Comparison of ENCODE assay signal across 24 cellular contexts in the genomic region with DNA sequence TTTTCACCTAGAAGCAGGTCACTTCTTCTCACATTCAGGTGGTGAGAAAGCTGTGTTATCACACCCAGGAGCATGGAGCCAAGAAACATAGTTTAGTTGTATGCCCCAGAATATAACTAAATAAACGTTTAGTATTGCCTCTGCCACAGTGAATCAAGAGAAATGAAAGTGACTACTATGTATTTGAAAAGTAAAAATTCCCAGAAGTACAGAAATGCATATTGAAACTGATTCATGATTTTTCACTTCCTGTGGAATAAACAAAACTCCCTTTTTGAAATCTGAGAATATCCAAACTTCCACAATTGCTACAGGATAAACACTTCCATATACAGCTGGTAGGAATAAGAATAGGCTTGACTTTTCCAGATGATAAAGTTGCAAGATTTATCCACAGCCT. TPM values are rescaled to one million over a fixed set of nuclear protein-coding genes. Genes with fewer than 3 reads are reported as not detected.
DNase-seq lines count a peak whose midpoint lies in the region; ATAC-seq and TF ChIP-seq lines count a peak whose summit lies in the region.
"Had no signal": no experiment of that assay in that cellular context is flagged by ENCODE, and none has a peak within 500 bp of the region (broad histone marks: within the 10 kb centered on the region; RNA-seq: fewer than 3 reads in every experiment).

No MANE protein-coding gene starts in this region.

- no peak overlapping the region for H3K27ac ChIP-seq in DOHH2 (ENCODE audit: low read depth, low read length)
- H3K27ac ChIP-seq in fibroblast of lung (ENCODE audit: insufficient read depth, low read length), result peak overlapping the region; percentile 8
- no peak overlapping the region for H3K27ac ChIP-seq in aorta (ENCODE audit: low read depth in 1 of 2, low read length in 2 of 2)
- H3K27ac ChIP-seq: cardiac muscle cell, sigmoid colon, upper lobe of right lung had no signal

- CTCF ChIA-PET in activated CD4-positive, alpha-beta T cell treated with anti-CD3 and anti-CD28 coated beads, Interleukin-2, amount 10 ng/mL, durations not matched to agents 7 days and 5 days (lab: Charles Lee), result interaction anchor here (2.7 kb wide), 1 partner anchor 8 kb away, joined by 10 read pairs; no protein-coding TSS in a partner anchor

- intact Hi-C loops in activated T-helper 1 cell treated with anti-CD3 and anti-CD28 coated beads, Interleukin-12 subunit alpha, Interleukin-12 subunit beta, Interleukin-2, Interleukin-4 antibody, amounts not matched to agents 30 ng/mL and 10 ng/mL and 1 ng/mL, durations not matched to agents 14 hours and 24 hours and 36 hours (cut with micrococcal nuclease), result loop anchor here (1.0 to 5.0 kb wide), 3 partner anchors 15 to 87 kb away; a partner anchor contains a TSS
- intact Hi-C loops in aorta (cut with DNase I), result no loop called here

- peaks cover 4% of the 10 kb centered on the region for H3F3A ChIP-seq in DOHH2 (ENCODE audit: control insufficient read depth, insufficient read depth)

- H3K4me2 ChIP-seq in DOHH2 (ENCODE audit: low read length), result 0 out of 2 replicates have a peak overlapping the region, but pooled peaks have one; percentile 20
- peak overlapping the region; percentile 15 for H3K4me2 ChIP-seq in fibroblast of lung (ENCODE audit: extremely low read depth, insufficient read depth, low read length)

- H3K27me3 ChIP-seq in DOHH2 (ENCODE audit: control insufficient read depth, low read length), result no peaks in the 10 kb centered on the region
- H3K27me3 ChIP-seq in fibroblast of lung (ENCODE audit: control insufficient read depth, insufficient read depth, low read length), result no peaks in the 10 kb centered on the region
- no peaks in the 10 kb centered on the region for H3K27me3 ChIP-seq in aorta (ENCODE audit: control insufficient read depth in 1 of 2, insufficient read depth in 2 of 2, low read length in 1 of 2)
- H3K27me3 ChIP-seq: BE2C, cardiac muscle cell, sigmoid colon, upper lobe of right lung had no signal

- H3K36me3 ChIP-seq in DOHH2 (ENCODE audit: control insufficient read depth, low read length) (no peaks in the 10 kb centered on the region), fibroblast of lung (ENCODE audit: control insufficient read depth, insufficient read depth, low read length) (no peaks in the 10 kb centered on the region), aorta (ENCODE audit: control insufficient read depth in 1 of 2, insufficient read depth in 2 of 2, low read length in 1 of 2) (no peaks in the 10 kb centered on the region)
- H3K36me3 ChIP-seq: BE2C, cardiac muscle cell, sigmoid colon, upper lobe of right lung had no signal

- 22 to 28% methylated on average over 1 of the region's 1 CpG for WGBS in aorta, 2 donors

- no peaks in the 10 kb centered on the region for H3K9me2 ChIP-seq in DOHH2 (replicated peaks; ENCODE audit: control insufficient read depth, low read length)

- H3K9me3 ChIP-seq in DOHH2 (ENCODE audit: control insufficient read depth, insufficient read depth, low read length) (no peaks in the 10 kb centered on the region), fibroblast of lung (ENCODE audit: control insufficient read depth, insufficient read depth, low read depth, low read length) (no peaks in the 10 kb centered on the region), aorta (ENCODE audit: control insufficient read depth, low read length) (no peaks in the 10 kb centered on the region)
- H3K9me3 ChIP-seq: BE2C, sigmoid colon, upper lobe of right lung had no signal

- no peak overlapping the region for H3K9ac ChIP-seq in fibroblast of lung (ENCODE audit: insufficient read depth, low read length)

- H4K20me1 ChIP-seq in DOHH2 (ENCODE audit: control insufficient read depth, insufficient read depth, low read depth, low read length) (no peaks in the 10 kb centered on the region), fibroblast of lung (ENCODE audit: control insufficient read depth, extremely low read depth, insufficient read depth, low read length) (no peaks in the 10 kb centered on the region)

- H3K27me3 Mint-ChIP-seq in activated CD4-positive, alpha-beta T cell treated with anti-CD3 and anti-CD28 coated beads, Interleukin-2, amount 10 ng/mL, durations not matched to agents 7 days and 5 days, result no peaks in the 10 kb centered on the region
- H3K27me3 Mint-ChIP-seq in activated T-helper 1 cell treated with anti-CD3 and anti-CD28 coated beads, Interleukin-12 subunit alpha, Interleukin-12 subunit beta, Interleukin-2, Interleukin-4 antibody, amounts not matched to agents 30 ng/mL and 10 ng/mL and 1 ng/mL, durations not matched to agents 14 hours and 24 hours and 36 hours (ENCODE audit: insufficient read depth), result no peaks in the 10 kb centered on the region
- H3K27me3 Mint-ChIP-seq: naive thymus-derived CD8-positive, alpha-beta T cell had no signal

- H2AFZ ChIP-seq in fibroblast of lung (ENCODE audit: low read length), result no peak overlapping the region

- TF ChIP-seq CTCF in DOHH2 (IDR thresholded peaks at IDR 0.05; ENCODE audit: low read depth, low read length, poor library complexity, severe bottlenecking) (no peak), fibroblast of lung (conservative IDR thresholded peaks at IDR 0.05 in 1 of 2, IDR thresholded peaks at IDR 0.05 in 1 of 2; ENCODE audit: low read depth in 1 of 2, low read length in 2 of 2) (no peak)

- POLR2A ChIA-PET in activated CD4-positive, alpha-beta T cell treated with anti-CD3 and anti-CD28 coated beads, Interleukin-2, amount 10 ng/mL, durations not matched to agents 7 days and 5 days (lab: Charles Lee), result no interaction called here

- H3K27ac Mint-ChIP-seq in activated CD4-positive, alpha-beta T cell treated with anti-CD3 and anti-CD28 coated beads, Interleukin-2, amount 10 ng/mL, durations not matched to agents 7 days and 5 days, result peak overlapping the region; percentile 11
- peak overlapping the region; percentile 81 for H3K27ac Mint-ChIP-seq in activated T-helper 1 cell treated with anti-CD3 and anti-CD28 coated beads, Interleukin-12 subunit alpha, Interleukin-12 subunit beta, Interleukin-2, Interleukin-4 antibody, amounts not matched to agents 30 ng/mL and 10 ng/mL and 1 ng/mL, durations not matched to agents 14 hours and 24 hours and 36 hours
- H3K27ac Mint-ChIP-seq: HFFc6 had no signal

- H3K36me3 Mint-ChIP-seq in activated CD4-positive, alpha-beta T cell treated with anti-CD3 and anti-CD28 coated beads, Interleukin-2, amount 10 ng/mL, durations not matched to agents 7 days and 5 days (ENCODE audit: low read depth), result peaks cover 21% of the 10 kb centered on the region
- peaks cover 23% of the 10 kb centered on the region for H3K36me3 Mint-ChIP-seq in activated T-helper 1 cell treated with anti-CD3 and anti-CD28 coated beads, Interleukin-12 subunit alpha, Interleukin-12 subunit beta, Interleukin-2, Interleukin-4 antibody, amounts not matched to agents 30 ng/mL and 10 ng/mL and 1 ng/mL, durations not matched to agents 14 hours and 24 hours and 36 hours (ENCODE audit: low read depth)
- H3K36me3 Mint-ChIP-seq: naive thymus-derived CD8-positive, alpha-beta T cell had no signal

- H3K4me3 ChIP-seq in DOHH2 (ENCODE audit: low read length) (no peak overlapping the region), fibroblast of lung (replicated peaks in 1 of 4; ENCODE audit: control extremely low read depth in 1 of 4, insufficient read depth in 1 of 4, low read depth in 3 of 4, low read length in 4 of 4) (no peak overlapping the region), aorta (ENCODE audit: low read length in 2 of 2) (no peak overlapping the region)
- H3K4me3 ChIP-seq: cardiac muscle cell, sigmoid colon, upper lobe of right lung had no signal

- peaks cover 53% of the 10 kb centered on the region for H3K4me1 ChIP-seq in DOHH2 (ENCODE audit: control insufficient read depth, low read length)
- no peaks in the 10 kb centered on the region for H3K4me1 ChIP-seq in fibroblast of lung (ENCODE audit: control insufficient read depth, extremely low read depth, insufficient read depth, low read length)
- H3K4me1 ChIP-seq in aorta (ENCODE audit: control insufficient read depth in 1 of 2, insufficient read depth in 2 of 2, low read length in 2 of 2), result no peaks in the 10 kb centered on the region
- H3K4me1 ChIP-seq: BE2C had no signal

- H3K79me2 ChIP-seq in DOHH2 (ENCODE audit: control insufficient read depth, low read length) (no peaks in the 10 kb centered on the region), fibroblast of lung (ENCODE audit: control insufficient read depth, insufficient read depth, low read length) (no peaks in the 10 kb centered on the region)

- no peak overlapping the region for H3K4me3 Mint-ChIP-seq in activated CD4-positive, alpha-beta T cell treated with anti-CD3 and anti-CD28 coated beads, Interleukin-2, amount 10 ng/mL, durations not matched to agents 7 days and 5 days
- peak overlapping the region; percentile 50 for H3K4me3 Mint-ChIP-seq in activated T-helper 1 cell treated with anti-CD3 and anti-CD28 coated beads, Interleukin-12 subunit alpha, Interleukin-12 subunit beta, Interleukin-2, Interleukin-4 antibody, amounts not matched to agents 30 ng/mL and 10 ng/mL and 1 ng/mL, durations not matched to agents 14 hours and 24 hours and 36 hours
- H3K4me3 Mint-ChIP-seq: HFFc6; naive thymus-derived CD8-positive, alpha-beta T cell had no signal

- H3K9me3 Mint-ChIP-seq in activated CD4-positive, alpha-beta T cell treated with anti-CD3 and anti-CD28 coated beads, Interleukin-2, amount 10 ng/mL, durations not matched to agents 7 days and 5 days, result peaks cover 21% of the 10 kb centered on the region
- peaks cover 31% of the 10 kb centered on the region for H3K9me3 Mint-ChIP-seq in activated T-helper 1 cell treated with anti-CD3 and anti-CD28 coated beads, Interleukin-12 subunit alpha, Interleukin-12 subunit beta, Interleukin-2, Interleukin-4 antibody, amounts not matched to agents 30 ng/mL and 10 ng/mL and 1 ng/mL, durations not matched to agents 14 hours and 24 hours and 36 hours
- H3K9me3 Mint-ChIP-seq: HFFc6 had no signal

- H3K4me1 Mint-ChIP-seq in activated CD4-positive, alpha-beta T cell treated with anti-CD3 and anti-CD28 coated beads, Interleukin-2, amount 10 ng/mL, durations not matched to agents 7 days and 5 days, result peaks cover 46% of the 10 kb centered on the region
- peaks cover 50% of the 10 kb centered on the region for H3K4me1 Mint-ChIP-seq in activated T-helper 1 cell treated with anti-CD3 and anti-CD28 coated beads, Interleukin-12 subunit alpha, Interleukin-12 subunit beta, Interleukin-2, Interleukin-4 antibody, amounts not matched to agents 30 ng/mL and 10 ng/mL and 1 ng/mL, durations not matched to agents 14 hours and 24 hours and 36 hours (ENCODE audit: low read depth)

- ATAC-seq in aorta (ENCODE audit: low FRiP score), result no peak
- ATAC-seq: naive thymus-derived CD8-positive, alpha-beta T cell; upper lobe of right lung had no signal

- no peak for DNase-seq in activated CD4-positive, alpha-beta T cell treated with anti-CD3 and anti-CD28 coated beads, Interleukin-2, amount 10 ng/mL, durations not matched to agents 7 days and 5 days
- no peak for DNase-seq in activated CD4-positive, alpha-beta T cell treated with anti-CD3 and anti-CD28 coated beads, Interleukin-2, amount 50 U/mL, for 1 hour
- no peak for DNase-seq in activated T-helper 1 cell treated with anti-CD3 and anti-CD28 coated beads, Interleukin-12 subunit alpha, Interleukin-12 subunit beta, Interleukin-2, Interleukin-4 antibody, amounts not matched to agents 30 ng/mL and 10 ng/mL and 1 ng/mL, durations not matched to agents 14 hours and 24 hours and 36 hours (ENCODE audit: low spot score)
- DNase-seq in fibroblast of lung (ENCODE audit: low read depth in 2 of 2) (peak in 1 of 2 donors; percentile 53), aorta (no peak), NCI-H526 (lab: John Stamatoyannopoulos, UW) (no peak), nucleus accumbens (lab: John Stamatoyannopoulos, UW) (no peak)
- DNase-seq: activated CD4-positive, CD25-positive, alpha-beta regulatory T cell treated with anti-CD3 and anti-CD28 coated beads, Interleukin-2, amount 50 U/mL, for 72 hours; activated CD8-positive, alpha-beta memory T cell treated with anti-CD3 and anti-CD28 coated beads, Interleukin-2, amount 50 U/mL, for 48 hours; BE2C; HFFc6; naive thymus-derived CD8-positive, alpha-beta T cell; NCI-H1048; NCI-H187 treated with DMSO at 0.1 percent for 48 hours; NCI-H2227 treated with DMSO at 0.1 percent for 48 hours; NCI-H82; posterior cingulate gyrus; SHP77; sigmoid colon; substantia nigra; SW 1271; upper lobe of right lung had no signal

RNA-seq across cellular contexts. Expression of a gene that starts 15.3 kb away (rescaled TPM):
- total RNA-seq in activated CD4-positive, alpha-beta T cell treated with anti-CD3 and anti-CD28 coated beads, Interleukin-2, amount 10 ng/mL, durations not matched to agents 7 days and 5 days, result 10 to 100 TPM; 29.5 to 29.9 TPM
- total RNA-seq in activated T-helper 1 cell treated with anti-CD3 and anti-CD28 coated beads, Interleukin-12 subunit alpha, Interleukin-12 subunit beta, Interleukin-2, Interleukin-4 antibody, amounts not matched to agents 30 ng/mL and 10 ng/mL and 1 ng/mL, durations not matched to agents 14 hours and 24 hours and 36 hours, result 94.2 and 95.3 TPM in 2 replicates
- 56.2 and 59.9 TPM in 2 replicates for total RNA-seq in fibroblast of lung
- polyA plus RNA-seq in fibroblast of lung, result 7.2 and 19.5 TPM in 2 replicates
- polyA plus RNA-seq in fibroblast of lung (2012), result 20.6 and 58.0 TPM in 2 replicates
- 32.1 and 73.7 TPM in 2 replicates for polyA minus RNA-seq in fibroblast of lung (ENCODE audit: low replicate concordance)
- 10 to 100 TPM; 66.8 to 80.3 TPM for total RNA-seq in aorta
- polyA plus RNA-seq in aorta, result 100 to 1,000 TPM in 1 of 2 donors, 10 to 100 TPM in 1; 46.7 to 113 TPM

RNA-seq across cellular contexts. Expression of a gene that starts 34.6 kb away (rescaled TPM):
- total RNA-seq in activated CD4-positive, alpha-beta T cell treated with anti-CD3 and anti-CD28 coated beads, Interleukin-2, amount 10 ng/mL, durations not matched to agents 7 days and 5 days, result not detected
- 2.2 and 3.0 TPM in 2 replicates for total RNA-seq in activated T-helper 1 cell treated with anti-CD3 and anti-CD28 coated beads, Interleukin-12 subunit alpha, Interleukin-12 subunit beta, Interleukin-2, Interleukin-4 antibody, amounts not matched to agents 30 ng/mL and 10 ng/mL and 1 ng/mL, durations not matched to agents 14 hours and 24 hours and 36 hours
- total RNA-seq in fibroblast of lung, result under 0.01 TPM in 1 of 2 replicates, not detected in the other
- polyA plus RNA-seq in fibroblast of lung, result not detected in 2 replicates
- not detected in 2 replicates for polyA plus RNA-seq in fibroblast of lung (2012)
- not detected in 2 replicates for polyA minus RNA-seq in fibroblast of lung (ENCODE audit: low replicate concordance)
- 1 to 10 TPM; 3.6 to 3.7 TPM for total RNA-seq in aorta
- 1 to 10 TPM in 1 of 2 donors, under 1 TPM in 1; 0.13 to 2.1 TPM for polyA plus RNA-seq in aorta
- total RNA-seq: HFFc6 had no signal
- polyA plus RNA-seq: naive thymus-derived CD8-positive, alpha-beta T cell had no signal

RNA-seq across cellular contexts. Expression of a gene that starts 53.3 kb away (rescaled TPM):
- 10 to 100 TPM; 40.3 to 42.6 TPM for total RNA-seq in activated CD4-positive, alpha-beta T cell treated with anti-CD3 and anti-CD28 coated beads, Interleukin-2, amount 10 ng/mL, durations not matched to agents 7 days and 5 days
- 40.5 and 41.7 TPM in 2 replicates for total RNA-seq in activated T-helper 1 cell treated with anti-CD3 and anti-CD28 coated beads, Interleukin-12 subunit alpha, Interleukin-12 subunit beta, Interleukin-2, Interleukin-4 antibody, amounts not matched to agents 30 ng/mL and 10 ng/mL and 1 ng/mL, durations not matched to agents 14 hours and 24 hours and 36 hours
- total RNA-seq in fibroblast of lung (72.7 and 91.0 TPM in 2 replicates), aorta (10 to 100 TPM; 47.7 to 50.5 TPM)
- polyA plus RNA-seq in fibroblast of lung (30.2 and 40.0 TPM in 2 replicates), aorta (10 to 100 TPM; 80.1 to 92.3 TPM)
- 48.2 and 72.7 TPM in 2 replicates for polyA plus RNA-seq in fibroblast of lung (2012)
- polyA minus RNA-seq in fibroblast of lung (ENCODE audit: low replicate concordance), result 47.2 and 92.9 TPM in 2 replicates
